In genomic region chr17:80219777-80220708, GRCh38 we compare ENCODE assay signal across 8 cellular contexts. TPM values are rescaled to one million over a fixed set of nuclear protein-coding genes. Genes with fewer than 3 reads are reported as not detected.
DNase-seq lines count a peak whose midpoint lies in the region; ATAC-seq and TF ChIP-seq lines count a peak whose summit lies in the region.

SGSH (minus strand) TSS chr17:80220333; CDS start chr17:80220313, 20 bp downstream.
SLC26A11 (plus strand) TSS chr17:80220427; CDS start chr17:80221561, 1,134 bp downstream.

- H3K9me3 Mint-ChIP-seq in WTC11: no peaks in the 10 kb centered on the region

- POLR2A ChIA-PET in WTC11 (lab: Charles Lee): interaction anchor here (0.8 kb wide), 1 partner anchor 67 kb away, joined by 5 read pairs; no protein-coding TSS in a partner anchor

- ATAC-seq in GM21515 (IDR thresholded peaks at IDR 0.05; ENCODE audit: unreplicated experiment) (peak; percentile 34), WTC11 (peak; percentile 84)

- peak; percentile 80 for DNase-seq in COLO829 (ENCODE audit: low spot score)
- peak; percentile 44 for DNase-seq in NCI-H1105 treated with DMSO at 0.1 percent for 48 hours (lab: John Stamatoyannopoulos, UW)
- DNase-seq in WTC11 (ENCODE audit: low spot score): peak; percentile 91
- peak; percentile 45 to 71 for DNase-seq in cardiac fibroblast (ENCODE audit: low read depth in 2 of 2)
- DNase-seq in iris pigment epithelial cell (ENCODE audit: low read depth): peak; percentile 57
- DNase-seq in stimulated activated CD4-positive, alpha-beta T cell treated with anti-CD3 and anti-CD28 coated beads, Interleukin-12 subunit alpha, Interleukin-12 subunit beta, amount 100 ng/mL, for 48 hours (ENCODE audit: low read depth in 2 of 3, low spot score in 1 of 3): peak; percentile 45 to 72 (median 56)
- no peak for DNase-seq in NK-92 (lab: John Stamatoyannopoulos, UW; ENCODE audit: unreplicated experiment)

- peak within 1 kb of the TSS; percentile 91 for H3K4me3 Mint-ChIP-seq in WTC11

- peak within 1 kb of the TSS; percentile 63; the same call in 1 of the 2 replicates for H3K27ac Mint-ChIP-seq in WTC11

- H3K4me1 Mint-ChIP-seq in WTC11: peaks cover 17% of the 10 kb centered on the region

- no peaks in the 10 kb centered on the region for H3K27me3 Mint-ChIP-seq in WTC11 (ENCODE audit: low read depth)

- peak within 1 kb of the TSS; percentile 82 to 90 for H3K4me3 ChIP-seq in cardiac fibroblast (replicated peaks in 1 of 2; ENCODE audit: low read depth in 2 of 2, low read length in 2 of 2)

- TF ChIP-seq CTCF in WTC11 (IDR thresholded peaks at IDR 0.05) (no peak), cardiac fibroblast (IDR thresholded peaks at IDR 0.05; ENCODE audit: low read depth, low read length) (no peak)

- CTCF ChIA-PET in WTC11 (lab: Charles Lee): interaction anchor here (0.6 to 1.8 kb wide), 11 partner anchors 14 to 1073 kb away, joined by 3 to 8 read pairs (median 3); partner anchors contain the start of gene GAA

- H3K36me3 Mint-ChIP-seq in WTC11: peaks cover 7% of the 10 kb centered on the region

TF ChIP-seq in WTC11, 78 proteins besides CTCF, POLR2A, EP300 and RAD21 (continues in another document):
- TF ChIP-seq PREB (CRISPR knock-in tag; IDR thresholded peaks at IDR 0.05; ENCODE audit: borderline replicate concordance) (no peak), TCF7 (CRISPR knock-in tag; IDR thresholded peaks at IDR 0.05; ENCODE audit: low read depth) (no peak), ZNF219 (CRISPR knock-in tag; IDR thresholded peaks at IDR 0.05; ENCODE audit: borderline replicate concordance) (no peak), USF1 (CRISPR knock-in tag; IDR thresholded peaks at IDR 0.05) (peak; percentile 91), MLX (CRISPR knock-in tag; IDR thresholded peaks at IDR 0.05) (no peak), FOXP1 (CRISPR knock-in tag; IDR thresholded peaks at IDR 0.05; ENCODE audit: borderline replicate concordance) (0 out of 2 replicates have a peak, but pooled peaks have one; percentile 49), ESRRA (CRISPR knock-in tag; IDR thresholded peaks at IDR 0.05; ENCODE audit: borderline replicate concordance) (no peak), SP1 (CRISPR knock-in tag; conservative IDR thresholded peaks at IDR 0.05) (peak; percentile 90), ETV6 (CRISPR knock-in tag; IDR thresholded peaks at IDR 0.05) (peak; percentile 73; the same call in 1 of the 2 replicates), TEAD1 (CRISPR knock-in tag; IDR thresholded peaks at IDR 0.05) (peak; percentile 58; the same call in 1 of the 2 replicates), ARID4B (CRISPR knock-in tag; IDR thresholded peaks at IDR 0.05; ENCODE audit: borderline replicate concordance) (peak; percentile 82; the same call in 1 of the 2 replicates), GRHL2 (CRISPR knock-in tag; IDR thresholded peaks at IDR 0.05; ENCODE audit: insufficient replicate concordance, severe bottlenecking) (no peak), SMAD3 (CRISPR knock-in tag; IDR thresholded peaks at IDR 0.05; ENCODE audit: borderline replicate concordance) (no peak), FOXK1 (CRISPR knock-in tag; IDR thresholded peaks at IDR 0.05) (peak; percentile 52), NFATC4 (CRISPR knock-in tag; IDR thresholded peaks at IDR 0.05) (no peak), USF2 (CRISPR knock-in tag; IDR thresholded peaks at IDR 0.05) (peak; percentile 96), MYBL2 (CRISPR knock-in tag; IDR thresholded peaks at IDR 0.05) (0 out of 2 replicates have a peak, but pooled peaks have one; percentile 38), GABPB1 (CRISPR knock-in tag; IDR thresholded peaks at IDR 0.05) (no peak), JUN (CRISPR knock-in tag; IDR thresholded peaks at IDR 0.05) (no peak), NFYB (CRISPR knock-in tag; conservative IDR thresholded peaks at IDR 0.05; ENCODE audit: low read depth) (0 out of 2 replicates have a peak, but pooled peaks have one; percentile 15), NR3C1 (CRISPR knock-in tag; conservative IDR thresholded peaks at IDR 0.05; ENCODE audit: low read depth) (no peak), TP53 (CRISPR knock-in tag; IDR thresholded peaks at IDR 0.05) (0 out of 2 replicates have a peak, but pooled peaks have one; percentile 32), NFE2L1 (CRISPR knock-in tag; IDR thresholded peaks at IDR 0.05) (no peak), ZNF263 (CRISPR knock-in tag; IDR thresholded peaks at IDR 0.05; ENCODE audit: low read depth) (no peak), MXD4 (CRISPR knock-in tag; IDR thresholded peaks at IDR 0.05; ENCODE audit: borderline replicate concordance) (no peak), IRF2 (CRISPR knock-in tag; IDR thresholded peaks at IDR 0.05; ENCODE audit: borderline replicate concordance, low read depth) (no peak; the same call in 1 of the 2 replicates), ZNF121 (CRISPR knock-in tag; IDR thresholded peaks at IDR 0.05) (no peak), ZNF138 (CRISPR knock-in tag; conservative IDR thresholded peaks at IDR 0.05) (no peak), SOX15 (CRISPR knock-in tag; IDR thresholded peaks at IDR 0.05) (no peak)

RNA-seq across cellular contexts. Expression of gene SGSH, which starts in this region (rescaled TPM):
- total RNA-seq in WTC11 (2021): 22.0 to 27.7 TPM (median 22.0 TPM) in 3 replicates

RNA-seq across cellular contexts. Expression of gene SLC26A11, which starts in this region (rescaled TPM):
- 19.1 to 26.4 TPM (median 23.5 TPM) in 3 replicates for total RNA-seq in WTC11 (2021)
